Comparison of ENCODE assay signal across 31 cellular contexts in the genomic region with DNA sequence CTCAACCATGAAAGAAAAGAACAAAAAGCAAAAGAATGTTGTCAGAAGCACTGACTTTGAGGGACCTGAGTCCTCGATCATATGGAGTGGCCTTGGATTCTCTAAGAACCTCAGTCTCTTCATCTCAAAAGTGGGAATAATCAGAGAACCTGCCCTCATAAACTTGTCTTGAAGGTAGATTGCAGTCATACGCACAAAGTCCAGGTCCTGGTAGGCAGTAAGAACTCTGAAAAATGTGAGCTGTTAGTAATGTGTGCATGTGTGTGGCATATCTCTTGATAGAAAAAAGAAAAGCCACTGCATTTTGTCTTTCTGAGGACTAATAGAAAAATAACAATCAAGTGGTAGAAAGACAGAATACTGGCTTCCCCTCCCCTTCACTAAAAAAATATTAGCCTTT.
"Had no signal": no experiment of that assay in that cellular context is flagged by ENCODE, and none has a peak within 500 bp of the region (broad histone marks: within the 10 kb centered on the region; RNA-seq: fewer than 3 reads in every experiment).

No MANE protein-coding gene starts in this region.

- H3K4me3 ChIP-seq: ascending aorta, breast epithelium, cardiac muscle cell, colonic mucosa, esophagus squamous epithelium, gastroesophageal sphincter had no signal

- DNase-seq: activated CD4-positive, alpha-beta memory T cell treated with anti-CD3 and anti-CD28 coated beads for 36 hours; activated CD4-positive, alpha-beta T cell treated with anti-CD3 and anti-CD28 coated beads for 36 hours; activated CD4-positive, alpha-beta T cell treated with anti-CD3 and anti-CD28 coated beads, Interleukin-2, amount 10 ng/mL, durations not matched to agents 24 days and 14 days; activated CD4-positive, CD25-positive, alpha-beta regulatory T cell; activated CD4-positive, CD25-positive, alpha-beta regulatory T cell treated with anti-CD3 and anti-CD28 coated beads, Interleukin-2, amount 50 U/mL, for 72 hours; activated CD8-positive, alpha-beta memory T cell treated with anti-CD3 and anti-CD28 coated beads, Interleukin-2, amount 10 ng/mL, durations not matched to agents 7 days and 5 days; activated CD8-positive, alpha-beta memory T cell treated with anti-CD3 and anti-CD28 coated beads, Interleukin-2, amount 50 U/mL, for 4 hours; activated CD8-positive, alpha-beta T cell treated with anti-CD3 and anti-CD28 coated beads, Interleukin-2, amount 10 ng/mL, durations not matched to agents 7 days and 5 days; activated effector memory CD4-positive, alpha-beta T cell treated with anti-CD3 and anti-CD28 coated beads, Interleukin-2, amount 50 U/mL, for 16 hours; activated naive CD4-positive, alpha-beta T cell treated with anti-CD3 and anti-CD28 coated beads, Interleukin-2, amount 10 ng/mL, durations not matched to agents 7 days and 5 days; activated naive CD8-positive, alpha-beta T cell treated with anti-CD3 and anti-CD28 coated beads, Interleukin-2, amount 10 ng/mL, durations not matched to agents 7 days and 5 days; activated T-cell treated with anti-CD3 and anti-CD28 coated beads, Interleukin-2, amount 50 U/mL, for 1 hour; activated T-cell treated with anti-CD3 and anti-CD28 coated beads, Interleukin-2, amount 50 U/mL, for 48 hours; central memory CD4-positive, alpha-beta T cell; cerebellar nuclear complex; colonic mucosa; effector CD4-positive, alpha-beta T cell; effector memory CD8-positive, alpha-beta T cell; esophagus squamous epithelium; foreskin melanocyte; T-helper 2 cell had no signal

- H3K27ac ChIP-seq: ascending aorta, breast epithelium, cardiac muscle cell, colonic mucosa, epithelial cell of prostate, esophagus squamous epithelium, gastroesophageal sphincter had no signal

- ATAC-seq: activated CD4-positive, alpha-beta T cell treated with anti-CD3 and anti-CD28 coated beads for 36 hours; activated CD8-positive, alpha-beta memory T cell treated with anti-CD3 and anti-CD28 coated beads, Interleukin-2, amount 10 ng/mL, durations not matched to agents 7 days and 5 days; activated CD8-positive, alpha-beta T cell treated with anti-CD3 and anti-CD28 coated beads, Interleukin-2, amount 10 ng/mL, durations not matched to agents 7 days and 5 days; activated naive CD4-positive, alpha-beta T cell treated with anti-CD3 and anti-CD28 coated beads, Interleukin-2, amount 50 U/mL, for 72 hours; effector memory CD8-positive, alpha-beta T cell; gastroesophageal sphincter had no signal

- H3K27ac Mint-ChIP-seq: activated CD4-positive, alpha-beta memory T cell treated with anti-CD3 and anti-CD28 coated beads for 36 hours; activated CD4-positive, alpha-beta T cell treated with anti-CD3 and anti-CD28 coated beads for 36 hours; activated CD4-positive, alpha-beta T cell treated with anti-CD3 and anti-CD28 coated beads, Interleukin-2, amount 10 ng/mL, durations not matched to agents 24 days and 14 days; activated CD8-positive, alpha-beta memory T cell treated with anti-CD3 and anti-CD28 coated beads, Interleukin-2, amount 10 ng/mL, durations not matched to agents 7 days and 5 days; activated CD8-positive, alpha-beta T cell treated with anti-CD3 and anti-CD28 coated beads, Interleukin-2, amount 10 ng/mL, durations not matched to agents 7 days and 5 days; activated naive CD4-positive, alpha-beta T cell treated with anti-CD3 and anti-CD28 coated beads, Interleukin-2, amount 10 ng/mL, durations not matched to agents 7 days and 5 days; activated naive CD4-positive, alpha-beta T cell treated with anti-CD3 and anti-CD28 coated beads, Interleukin-2, amount 50 U/mL, for 72 hours; activated naive CD8-positive, alpha-beta T cell treated with anti-CD3 and anti-CD28 coated beads, Interleukin-2, amount 10 ng/mL, durations not matched to agents 7 days and 5 days; activated T-helper 1 cell treated with anti-CD3 and anti-CD28 coated beads, Interleukin-12 subunit alpha, Interleukin-12 subunit beta, Interleukin-2, Interleukin-4 antibody, amounts not matched to agents 30 ng/mL and 10 ng/mL and 1 ng/mL, durations not matched to agents 14 hours and 24 hours and 36 hours; activated T-helper 2 cell treated with anti-CD3 and anti-CD28 coated beads, Interferon-gamma antibody, Interleukin-2, Interleukin-4, amounts not matched to agents 10 μg/mL and 5 μg/mL and 100 μg/mL, durations not matched to agents 14 hours and 24 hours and 36 hours; dendritic cell treated with granulocyte-macrophage colony-stimulating factor and Interleukin-4, amounts not matched to agents 40 ng/mL and 50 ng/mL, for 4 days; effector memory CD8-positive, alpha-beta T cell had no signal

- H3K4me3 Mint-ChIP-seq: activated CD4-positive, alpha-beta memory T cell treated with anti-CD3 and anti-CD28 coated beads for 36 hours; activated CD4-positive, alpha-beta T cell treated with anti-CD3 and anti-CD28 coated beads for 36 hours; activated CD4-positive, alpha-beta T cell treated with anti-CD3 and anti-CD28 coated beads, Interleukin-2, amount 10 ng/mL, durations not matched to agents 24 days and 14 days; activated CD8-positive, alpha-beta memory T cell treated with anti-CD3 and anti-CD28 coated beads, Interleukin-2, amount 10 ng/mL, durations not matched to agents 7 days and 5 days; activated CD8-positive, alpha-beta T cell treated with anti-CD3 and anti-CD28 coated beads, Interleukin-2, amount 10 ng/mL, durations not matched to agents 7 days and 5 days; activated naive CD4-positive, alpha-beta T cell treated with anti-CD3 and anti-CD28 coated beads, Interleukin-2, amount 10 ng/mL, durations not matched to agents 7 days and 5 days; activated naive CD8-positive, alpha-beta T cell treated with anti-CD3 and anti-CD28 coated beads, Interleukin-2, amount 10 ng/mL, durations not matched to agents 7 days and 5 days; activated T-helper 1 cell treated with anti-CD3 and anti-CD28 coated beads, Interleukin-12 subunit alpha, Interleukin-12 subunit beta, Interleukin-2, Interleukin-4 antibody, amounts not matched to agents 30 ng/mL and 10 ng/mL and 1 ng/mL, durations not matched to agents 14 hours and 24 hours and 36 hours; brain; dendritic cell treated with granulocyte-macrophage colony-stimulating factor and Interleukin-4, amounts not matched to agents 40 ng/mL and 50 ng/mL, for 4 days; effector memory CD8-positive, alpha-beta T cell had no signal

- H3K9me3 Mint-ChIP-seq: activated naive CD4-positive, alpha-beta T cell treated with anti-CD3 and anti-CD28 coated beads, Interleukin-2, amount 10 ng/mL, durations not matched to agents 7 days and 5 days; activated naive CD8-positive, alpha-beta T cell treated with anti-CD3 and anti-CD28 coated beads, Interleukin-2, amount 10 ng/mL, durations not matched to agents 7 days and 5 days; activated T-helper 2 cell treated with anti-CD3 and anti-CD28 coated beads, Interferon-gamma antibody, Interleukin-2, Interleukin-4, amounts not matched to agents 10 μg/mL and 5 μg/mL and 100 μg/mL, durations not matched to agents 14 hours and 24 hours and 36 hours; brain; dendritic cell treated with granulocyte-macrophage colony-stimulating factor and Interleukin-4, amounts not matched to agents 40 ng/mL and 50 ng/mL, for 4 days had no signal

- H3K36me3 ChIP-seq: ascending aorta, breast epithelium, cardiac muscle cell, colonic mucosa, esophagus squamous epithelium, gastroesophageal sphincter had no signal

- H3K4me1 Mint-ChIP-seq: activated CD4-positive, alpha-beta T cell treated with anti-CD3 and anti-CD28 coated beads for 36 hours; activated CD4-positive, alpha-beta T cell treated with anti-CD3 and anti-CD28 coated beads, Interleukin-2, amount 10 ng/mL, durations not matched to agents 24 days and 14 days; activated CD8-positive, alpha-beta memory T cell treated with anti-CD3 and anti-CD28 coated beads, Interleukin-2, amount 10 ng/mL, durations not matched to agents 7 days and 5 days; activated naive CD4-positive, alpha-beta T cell treated with anti-CD3 and anti-CD28 coated beads, Interleukin-2, amount 10 ng/mL, durations not matched to agents 7 days and 5 days; activated naive CD8-positive, alpha-beta T cell treated with anti-CD3 and anti-CD28 coated beads, Interleukin-2, amount 10 ng/mL, durations not matched to agents 7 days and 5 days; brain had no signal

- H3K27me3 Mint-ChIP-seq: activated CD4-positive, alpha-beta memory T cell treated with anti-CD3 and anti-CD28 coated beads for 36 hours; activated CD4-positive, alpha-beta T cell treated with anti-CD3 and anti-CD28 coated beads for 36 hours; activated CD4-positive, alpha-beta T cell treated with anti-CD3 and anti-CD28 coated beads, Interleukin-2, amount 10 ng/mL, durations not matched to agents 24 days and 14 days; activated CD8-positive, alpha-beta memory T cell treated with anti-CD3 and anti-CD28 coated beads, Interleukin-2, amount 10 ng/mL, durations not matched to agents 7 days and 5 days; activated naive CD4-positive, alpha-beta T cell treated with anti-CD3 and anti-CD28 coated beads, Interleukin-2, amount 10 ng/mL, durations not matched to agents 7 days and 5 days; activated naive CD8-positive, alpha-beta T cell treated with anti-CD3 and anti-CD28 coated beads, Interleukin-2, amount 10 ng/mL, durations not matched to agents 7 days and 5 days; effector memory CD8-positive, alpha-beta T cell had no signal

- H3K27me3 ChIP-seq: ascending aorta, breast epithelium, cardiac muscle cell, colonic mucosa had no signal

- H3K4me1 ChIP-seq: ascending aorta, breast epithelium, colonic mucosa, esophagus squamous epithelium, gastroesophageal sphincter had no signal

- H3K36me3 Mint-ChIP-seq: activated CD4-positive, alpha-beta memory T cell treated with anti-CD3 and anti-CD28 coated beads for 36 hours; activated CD8-positive, alpha-beta memory T cell treated with anti-CD3 and anti-CD28 coated beads, Interleukin-2, amount 10 ng/mL, durations not matched to agents 7 days and 5 days; activated naive CD4-positive, alpha-beta T cell treated with anti-CD3 and anti-CD28 coated beads, Interleukin-2, amount 10 ng/mL, durations not matched to agents 7 days and 5 days; activated naive CD8-positive, alpha-beta T cell treated with anti-CD3 and anti-CD28 coated beads, Interleukin-2, amount 10 ng/mL, durations not matched to agents 7 days and 5 days; brain had no signal

- H3K9me3 ChIP-seq: ascending aorta, breast epithelium, colonic mucosa, esophagus squamous epithelium, gastroesophageal sphincter had no signal
